In genomic region chr1:2178875-2179274, GRCh38 we compare ENCODE assay signal across 15 cellular contexts.
"Had no signal": no experiment of that assay in that cellular context is flagged by ENCODE, and none has a peak within 500 bp of the region (broad histone marks: within the 10 kb centered on the region; RNA-seq: fewer than 3 reads in every experiment).

No MANE protein-coding gene starts in this region.

- H3K27me3 Mint-ChIP-seq: IgD-negative memory B cell had no signal

- H3K9me3 Mint-ChIP-seq: IgD-negative memory B cell had no signal

- ATAC-seq: Panc1, Right ventricle myocardium inferior, SK-N-SH treated with all-trans-retinoic acid at 6 μM for 48 hours had no signal

- H3K9me3 ChIP-seq: MG63, SJCRH30 had no signal

- H3K27me3 ChIP-seq: MG63, SJCRH30 had no signal

- H3K27ac Mint-ChIP-seq: IgD-negative memory B cell had no signal

- H3K27ac ChIP-seq: SJCRH30 had no signal

- H3K4me3 ChIP-seq: MG63, SJCRH30 had no signal

- H3K4me3 Mint-ChIP-seq: IgD-negative memory B cell had no signal

- H3K36me3 ChIP-seq: MG63, SJCRH30 had no signal

- DNase-seq: KBM-7, MG63, NCI-H1092, NCI-H1105 treated with DMSO at 0.1 percent for 48 hours, NCI-H1694 treated with DMSO at 0.1 percent for 48 hours, NCI-H1930, NCI-H2107, NCI-H2227 treated with DMSO at 0.1 percent for 48 hours, NCI-H748 treated with DMSO at 0.1 percent for 48 hours, SHP77 treated with DMSO at 0.1 percent for 48 hours had no signal
